ENCODE assay signal across 23 cellular contexts in genomic region chr2:38026846-38027245, GRCh38. TPM values are rescaled to one million over a fixed set of nuclear protein-coding genes. Genes with fewer than 3 reads are reported as not detected.
A peak's percentile ranks its signal among the peaks of the same experiment; 100 is the strongest.
DNase-seq lines count a peak whose midpoint lies in the region; ATAC-seq, FAIRE-seq and TF ChIP-seq lines count a peak whose summit lies in the region.
"Had no signal": no experiment of that assay in that cellular context is flagged by ENCODE, and none has a peak within 500 bp of the region (broad histone marks: within the 10 kb centered on the region; RNA-seq: fewer than 3 reads in every experiment).

No MANE protein-coding gene starts in this region.

- H3K27ac Mint-ChIP-seq in type B pancreatic cell (peak overlapping the region; percentile 41), mesothelial cell of epicardium (no peak overlapping the region)

- DNase-seq in NCI-H1105 treated with DMSO at 0.1 percent for 48 hours (lab: John Stamatoyannopoulos, UW) (peak; percentile 13), NCI-H1105 (lab: John Stamatoyannopoulos, UW) (no peak), epithelial cell of esophagus (ENCODE audit: low read depth) (peak; percentile 63), type B pancreatic cell (ENCODE audit: extremely low spot score, unreplicated experiment) (no peak), SW 1271 (lab: John Stamatoyannopoulos, UW) (no peak), mesothelial cell of epicardium (ENCODE audit: low spot score in 2 of 2, unreplicated experiment in 2 of 2) (no peak)
- DNase-seq: Calu3; DND-41; H7; KG1; NCI-H1048; NCI-H1436; NCI-H187; NCI-H2081 treated with DMSO at 0.1 percent for 48 hours; NCI-H446; NCI-H524 treated with DMSO at 0.1 percent for 48 hours; NCI-H774; NK-92 treated with Interleukin-12 subunit alpha and Interleukin-12 subunit beta, amount 100 ng/mL, for 24 hours; PC-3; Right ventricle myocardium superior had no signal

- H3K4me1 Mint-ChIP-seq in type B pancreatic cell (ENCODE audit: unreplicated experiment) (peaks cover 6% of the 10 kb centered on the region), mesothelial cell of epicardium (peaks cover 5% of the 10 kb centered on the region)

- ATAC-seq in HG02623 (IDR thresholded peaks at IDR 0.05; ENCODE audit: unreplicated experiment), result no peak
- ATAC-seq: PC-3 had no signal

- peak; percentile 70 for FAIRE-seq in TTC549 (lab: Jason Lieb, UNC)

- TF ChIP-seq CTCF in epithelial cell of esophagus (IDR thresholded peaks at IDR 0.05; ENCODE audit: insufficient read depth, low read depth, low read length, missing control alignments) (no peak), type B pancreatic cell (conservative IDR thresholded peaks at IDR 0.05) (no peak), mesothelial cell of epicardium (IDR thresholded peaks at IDR 0.05; ENCODE audit: unreplicated experiment) (no peak)

- no peak overlapping the region for H3K4me3 ChIP-seq in epithelial cell of esophagus (ENCODE audit: low read length)
- H3K4me3 ChIP-seq: SJSA1 had no signal

- H3K36me3 Mint-ChIP-seq in type B pancreatic cell, result no peaks in the 10 kb centered on the region
- no peaks in the 10 kb centered on the region for H3K36me3 Mint-ChIP-seq in mesothelial cell of epicardium

- H3K4me3 Mint-ChIP-seq in type B pancreatic cell, result no peak overlapping the region
- H3K4me3 Mint-ChIP-seq in mesothelial cell of epicardium, result no peak overlapping the region

- H3K27me3 Mint-ChIP-seq in type B pancreatic cell (no peaks in the 10 kb centered on the region), mesothelial cell of epicardium (ENCODE audit: low read depth) (no peaks in the 10 kb centered on the region)

- H3K9me3 Mint-ChIP-seq in type B pancreatic cell, result no peaks in the 10 kb centered on the region
- H3K9me3 Mint-ChIP-seq in mesothelial cell of epicardium, result peaks cover 5% of the 10 kb centered on the region

RNA-seq across cellular contexts. Expression of gene CYP1B1, which starts 49.1 kb away (rescaled TPM):
- total RNA-seq in type B pancreatic cell (ENCODE audit: low replicate concordance) (176 and 360 TPM in 2 replicates), mesothelial cell of epicardium (50.4 to 55.6 TPM (median 54.5 TPM) in 3 replicates)

Comparison
In these comparisons a context has a peak if more than half of its experiments do, and no peak if none do; other contexts are left out.
1. DNase-seq: peak in NCI-H1105 treated with DMSO at 0.1 percent for 48 hours (single experiment) and epithelial cell of esophagus (single experiment); none in NCI-H1105 (single experiment), type B pancreatic cell (single experiment), SW 1271 (0 of 2) and mesothelial cell of epicardium (0 of 2).